ENCODE assay signal across 1 cellular context in genomic region chr1:9685833-9686232, GRCh38.
TF ChIP-seq lines count a peak whose summit lies in the region.

No MANE protein-coding gene starts in this region.

TF ChIP-seq in IMR-90, 13 proteins besides CTCF, POLR2A, EP300 and RAD21:
- no peak for TF ChIP-seq ELK1 (IDR thresholded peaks at IDR 0.05; ENCODE audit: borderline replicate concordance, low read depth, low read length)
- TF ChIP-seq CEBPB (IDR thresholded peaks at IDR 0.05; ENCODE audit: low read depth, low read length) = peak; percentile 81
